Comparison of ENCODE assay signal across 8 cellular contexts in the genomic region with DNA sequence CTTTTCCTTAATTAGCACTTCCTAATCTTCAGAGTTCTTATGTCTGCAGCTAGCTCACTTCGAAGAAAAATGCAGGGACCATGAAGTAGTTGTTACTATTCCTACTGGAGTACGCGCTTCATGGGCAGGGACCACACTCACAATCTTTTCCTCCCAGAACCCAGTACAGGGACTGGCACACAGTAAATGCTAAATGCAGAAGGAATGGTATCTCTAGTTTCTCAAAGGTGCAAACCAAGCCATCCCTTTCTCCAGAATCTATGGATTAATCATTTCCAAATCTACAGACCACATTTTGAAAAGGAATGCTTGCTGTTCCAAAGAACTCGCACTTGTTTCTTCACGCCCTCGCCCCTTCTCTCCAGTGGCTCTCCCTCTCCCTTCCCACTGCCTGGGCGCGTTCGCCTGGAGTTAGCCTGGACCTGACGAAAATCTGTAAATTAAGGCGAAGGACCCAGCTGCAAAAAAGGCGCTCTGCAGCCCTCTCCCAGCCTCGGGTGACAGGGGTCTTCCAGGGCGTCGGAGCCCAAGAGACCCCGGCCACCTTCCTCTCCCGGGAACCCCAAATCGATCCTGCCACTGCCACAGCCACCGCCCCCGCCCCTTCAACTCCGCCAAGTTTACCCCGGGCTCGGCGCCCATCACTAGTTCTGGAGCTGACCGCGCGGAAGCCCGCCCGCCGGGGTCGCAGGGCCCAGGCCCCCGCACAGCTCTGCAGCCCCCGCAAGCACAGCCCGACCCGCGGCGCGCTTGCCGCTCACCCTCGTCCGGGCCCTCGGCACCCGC. TPM values are rescaled to one million over a fixed set of nuclear protein-coding genes. Genes with fewer than 3 reads are reported as not detected.
DNase-seq lines count a peak whose midpoint lies in the region; ATAC-seq and TF ChIP-seq lines count a peak whose summit lies in the region.

No MANE protein-coding gene starts in this region.

- peaks cover 8% of the 10 kb centered on the region for H3K27me3 Mint-ChIP-seq in GM23338 (ENCODE audit: insufficient read depth, low read depth, poor library complexity)
- peaks cover 4% of the 10 kb centered on the region for H3K27me3 Mint-ChIP-seq in activated CD8-positive, alpha-beta T cell treated with anti-CD3 and anti-CD28 coated beads, Interleukin-2, amount 10 ng/mL, durations not matched to agents 7 days and 5 days (ENCODE audit: low read depth)

- in situ Hi-C loops in gastrocnemius medialis (cut with MboI; ENCODE audit: low sequenced_read_pairs in 4 of 4): no loop called here

- ATAC-seq in GM23338 (no peak; the same call in 1 of the 3 replicates), right cardiac atrium (no peak), gastrocnemius medialis (no peak), HG03095 (IDR thresholded peaks at IDR 0.05; ENCODE audit: unreplicated experiment) (no peak)
- ATAC-seq in activated CD8-positive, alpha-beta T cell treated with anti-CD3 and anti-CD28 coated beads, Interleukin-2, amount 10 ng/mL, durations not matched to agents 7 days and 5 days: no peak

- peak overlapping the region; percentile 51 for H3K27ac ChIP-seq in ACC112 (ENCODE audit: low read depth, low read length)
- H3K27ac ChIP-seq in GM23338 (ENCODE audit: low read depth): peak overlapping the region; percentile 92
- H3K27ac ChIP-seq in right cardiac atrium (ENCODE audit: low read length): peak overlapping the region; percentile 88
- peak overlapping the region; percentile 83 to 98 (median 94) for H3K27ac ChIP-seq in gastrocnemius medialis

- H3K27me3 ChIP-seq in ACC112 (ENCODE audit: insufficient read depth, low read length) (no peaks in the 10 kb centered on the region), GM23338 (ENCODE audit: insufficient read depth) (no peaks in the 10 kb centered on the region), right cardiac atrium (ENCODE audit: control insufficient read depth, insufficient read depth) (no peaks in the 10 kb centered on the region), gastrocnemius medialis (no peaks in the 10 kb centered on the region)

- H3K4me1 Mint-ChIP-seq in GM23338: peaks cover 49% of the 10 kb centered on the region
- H3K4me1 Mint-ChIP-seq in activated CD8-positive, alpha-beta T cell treated with anti-CD3 and anti-CD28 coated beads, Interleukin-2, amount 10 ng/mL, durations not matched to agents 7 days and 5 days (ENCODE audit: low read depth): peaks cover 51% of the 10 kb centered on the region

- CTCF ChIA-PET in activated CD8-positive, alpha-beta T cell treated with anti-CD3 and anti-CD28 coated beads, Interleukin-2, amount 10 ng/mL, durations not matched to agents 7 days and 5 days (lab: Charles Lee): interaction anchor here (0.8 to 3.8 kb wide), 5 partner anchors 18 to 38 kb away, joined by 3 to 35 read pairs (median 3); no protein-coding TSS in a partner anchor

- H3K4me3 Mint-ChIP-seq in GM23338: peak overlapping the region; percentile 99
- peak overlapping the region; percentile 94 for H3K4me3 Mint-ChIP-seq in activated CD8-positive, alpha-beta T cell treated with anti-CD3 and anti-CD28 coated beads, Interleukin-2, amount 10 ng/mL, durations not matched to agents 7 days and 5 days

- TF ChIP-seq CTCF in GM23338 (conservative IDR thresholded peaks at IDR 0.05; ENCODE audit: low read depth in 2 of 2) (no peak), gastrocnemius medialis (IDR thresholded peaks at IDR 0.05 in 4 of 5, conservative IDR thresholded peaks at IDR 0.05 in 1 of 5) (peak in 1 of 5 experiments; percentile 26)

- H3K4me1 ChIP-seq in ACC112 (ENCODE audit: control insufficient read depth, insufficient read depth, low read length, unreplicated experiment) (peaks cover 12% of the 10 kb centered on the region), GM23338 (ENCODE audit: insufficient read depth) (peaks cover 33% of the 10 kb centered on the region), right cardiac atrium (ENCODE audit: control insufficient read depth, insufficient read depth, low read length) (peaks cover 2% of the 10 kb centered on the region), gastrocnemius medialis (peaks cover 16 to 21% of the 10 kb centered on the region in 2 donors)

- H3K9me3 Mint-ChIP-seq in GM23338: no peaks in the 10 kb centered on the region; the same call in 2 of the 3 replicates
- no peaks in the 10 kb centered on the region for H3K9me3 Mint-ChIP-seq in activated CD8-positive, alpha-beta T cell treated with anti-CD3 and anti-CD28 coated beads, Interleukin-2, amount 10 ng/mL, durations not matched to agents 7 days and 5 days (ENCODE audit: insufficient read depth)

- WGBS in right cardiac atrium: under 1% methylated on average over 43 of the region's 43 CpGs

- peak overlapping the region; percentile 94 for H3K4me3 ChIP-seq in ACC112 (ENCODE audit: low read depth, low read length)
- peak overlapping the region; percentile 92 for H3K4me3 ChIP-seq in GM23338
- peak overlapping the region; percentile 78 for H3K4me3 ChIP-seq in right cardiac atrium (ENCODE audit: low read length)
- H3K4me3 ChIP-seq in gastrocnemius medialis: peak overlapping the region; percentile 70 to 93 (median 86)

- H3K79me2 ChIP-seq in ACC112 (ENCODE audit: control insufficient read depth, insufficient read depth, low read length, unreplicated experiment): peaks cover 48% of the 10 kb centered on the region
- peaks cover 53% of the 10 kb centered on the region for H3K79me2 ChIP-seq in GM23338 (replicated peaks; ENCODE audit: insufficient read depth)

- peak overlapping the region; percentile 97 for H3K27ac Mint-ChIP-seq in GM23338
- peak overlapping the region; percentile 94 for H3K27ac Mint-ChIP-seq in activated CD8-positive, alpha-beta T cell treated with anti-CD3 and anti-CD28 coated beads, Interleukin-2, amount 10 ng/mL, durations not matched to agents 7 days and 5 days

- intact Hi-C loops in right cardiac atrium (cut with DNase I) (loop anchor here in 1 of 4 donors (2.0 kb wide), 1 partner anchor 37 kb away; no protein-coding TSS in a partner anchor), gastrocnemius medialis (cut with DNase I; ENCODE audit: low total_unique reads) (loop anchor here (1.0 to 2.0 kb wide), 7 partner anchors 38 to 329 kb away; partner anchors contain the start of genes CUL1, EZH2, ZNF425 and ZNF786)

- H3K36me3 ChIP-seq in ACC112 (ENCODE audit: insufficient read depth, low read length) (no peaks in the 10 kb centered on the region), GM23338 (ENCODE audit: insufficient read depth) (0 out of 2 replicates have a peak, but pooled peaks cover 5% of the 10 kb centered on the region), gastrocnemius medialis (no peaks in the 10 kb centered on the region)

- H2AFZ ChIP-seq in ACC112 (ENCODE audit: low read length, unreplicated experiment): peak overlapping the region; percentile 85
- peak overlapping the region; percentile 38; the same call in 1 of the 2 replicates for H2AFZ ChIP-seq in GM23338

- DNase-seq in GM23338 (ENCODE audit: low spot score) (no peak), right cardiac atrium (no peak), gastrocnemius medialis (no peak), SHP77 (lab: John Stamatoyannopoulos, UW) (no peak), HK-2 (ENCODE audit: unreplicated experiment) (no peak)
- no peak for DNase-seq in activated CD8-positive, alpha-beta T cell treated with anti-CD3 and anti-CD28 coated beads, Interleukin-2, amount 10 ng/mL, durations not matched to agents 7 days and 5 days

- no peaks in the 10 kb centered on the region for H3K9me2 ChIP-seq in GM23338 (ENCODE audit: insufficient read depth)

- H3K36me3 Mint-ChIP-seq in GM23338 (ENCODE audit: low read depth): peaks cover 17% of the 10 kb centered on the region
- H3K36me3 Mint-ChIP-seq in activated CD8-positive, alpha-beta T cell treated with anti-CD3 and anti-CD28 coated beads, Interleukin-2, amount 10 ng/mL, durations not matched to agents 7 days and 5 days (ENCODE audit: low read depth): peaks cover 21% of the 10 kb centered on the region

- H3K9me3 ChIP-seq in right cardiac atrium (ENCODE audit: control insufficient read depth, low read length) (no peaks in the 10 kb centered on the region), gastrocnemius medialis (no peaks in the 10 kb centered on the region)

- no peak for TF ChIP-seq POLR2A in gastrocnemius medialis (IDR thresholded peaks at IDR 0.05)

- POLR2A ChIA-PET in activated CD8-positive, alpha-beta T cell treated with anti-CD3 and anti-CD28 coated beads, Interleukin-2, amount 10 ng/mL, durations not matched to agents 7 days and 5 days (lab: Charles Lee): interaction anchor here (1.1 to 1.3 kb wide), 3 partner anchors 45 to 145 kb away, joined by 3 to 4 read pairs (median 3); partner anchors contain the start of gene ZNF398

- peak overlapping the region; percentile 88 for H3K4me2 ChIP-seq in GM23338

- H4K20me1 ChIP-seq in GM23338 (replicated peaks; ENCODE audit: insufficient read depth): peaks cover 24% of the 10 kb centered on the region

- H3F3A ChIP-seq in GM23338 (replicated peaks; ENCODE audit: low read depth): peaks cover 11% of the 10 kb centered on the region; the same call in 1 of the 2 replicates

TF ChIP-seq in GM23338, 12 proteins besides CTCF, POLR2A, EP300 and RAD21 (continues in another document):
- no peak for TF ChIP-seq POLR2AphosphoS5 (IDR thresholded peaks at IDR 0.05; ENCODE audit: low read depth)

RNA-seq across cellular contexts. Expression of gene PDIA4, which starts 0.6 kb away (rescaled TPM):
- total RNA-seq in GM23338 (2014; rRNA removed; shearing (Covaris generic)): 326 and 332 TPM in 2 replicates
- 194 and 196 TPM in 2 replicates for polyA plus RNA-seq in GM23338 (2016; fragmentation: Nextera tagmentation; extraction: Ambion mirVana)
- total RNA-seq in activated CD8-positive, alpha-beta T cell treated with anti-CD3 and anti-CD28 coated beads, Interleukin-2, amount 10 ng/mL, durations not matched to agents 7 days and 5 days: 10 to 100 TPM; 90.6 to 92.2 TPM
- 10 to 100 TPM; 33.0 to 69.2 (median 46.3) TPM for total RNA-seq in right cardiac atrium
- 24.4 TPM for polyA plus RNA-seq in right cardiac atrium
- 10 to 100 TPM; 10.8 to 19.6 (median 14.2) TPM for total RNA-seq in gastrocnemius medialis
